10 cellular contexts compared by ENCODE assay signal in genomic region chr11:66048525-66049313, GRCh38. TPM values are rescaled to one million over a fixed set of nuclear protein-coding genes. Genes with fewer than 3 reads are reported as not detected.
DNase-seq lines count a peak whose midpoint lies in the region; ATAC-seq lines count a peak whose summit lies in the region.
"Had no signal": no experiment of that assay in that cellular context is flagged by ENCODE, and none has a peak within 500 bp of the region (broad histone marks: within the 10 kb centered on the region; RNA-seq: fewer than 3 reads in every experiment).

A gene with protein sequence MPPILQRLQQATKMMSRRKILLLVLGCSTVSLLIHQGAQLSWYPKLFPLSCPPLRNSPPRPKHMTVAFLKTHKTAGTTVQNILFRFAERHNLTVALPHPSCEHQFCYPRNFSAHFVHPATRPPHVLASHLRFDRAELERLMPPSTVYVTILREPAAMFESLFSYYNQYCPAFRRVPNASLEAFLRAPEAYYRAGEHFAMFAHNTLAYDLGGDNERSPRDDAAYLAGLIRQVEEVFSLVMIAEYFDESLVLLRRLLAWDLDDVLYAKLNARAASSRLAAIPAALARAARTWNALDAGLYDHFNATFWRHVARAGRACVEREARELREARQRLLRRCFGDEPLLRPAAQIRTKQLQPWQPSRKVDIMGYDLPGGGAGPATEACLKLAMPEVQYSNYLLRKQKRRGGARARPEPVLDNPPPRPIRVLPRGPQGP (minus strand): TSS chr11:66049161. CDS start chr11:66045415, 3,746 bp downstream.

- peaks cover 51% of the 10 kb centered on the region for H3K4me1 Mint-ChIP-seq in activated naive CD4-positive, alpha-beta T cell treated with anti-CD3 and anti-CD28 coated beads, Interleukin-2, amount 10 ng/mL, durations not matched to agents 7 days and 5 days
- peaks cover 37% of the 10 kb centered on the region for H3K4me1 Mint-ChIP-seq in activated naive CD8-positive, alpha-beta T cell (ENCODE audit: low read depth)

- peak; percentile 35 for DNase-seq in activated naive CD4-positive, alpha-beta T cell treated with anti-CD3 and anti-CD28 coated beads, Interleukin-2, amount 10 ng/mL, durations not matched to agents 7 days and 5 days
- DNase-seq in activated naive CD4-positive, alpha-beta T cell (lab: John Stamatoyannopoulos, UW) = no peak
- DNase-seq in iPS-NIHi7 (ENCODE audit: extremely low spot score) = peak; percentile 75
- no peak for DNase-seq in superior temporal gyrus (ENCODE audit: extremely low spot score)
- DNase-seq in medulla oblongata (ENCODE audit: extremely low spot score) = no peak
- DNase-seq: AML-193, NCI-H1048 had no signal

- no peaks in the 10 kb centered on the region for H3K27me3 ChIP-seq in thymus (ENCODE audit: control insufficient read depth, insufficient read depth)

- peak within 1 kb of the TSS; percentile 17 for H3K4me3 ChIP-seq in thymus (ENCODE audit: low read length)

- H3K9me3 ChIP-seq in thymus (ENCODE audit: control insufficient read depth) = no peaks in the 10 kb centered on the region

- 20% methylated on average over 40 of the region's 40 CpGs for WGBS in thymus

- H3K9me3 Mint-ChIP-seq in activated naive CD4-positive, alpha-beta T cell treated with anti-CD3 and anti-CD28 coated beads, Interleukin-2, amount 10 ng/mL, durations not matched to agents 7 days and 5 days = no peaks in the 10 kb centered on the region
- H3K9me3 Mint-ChIP-seq in activated naive CD8-positive, alpha-beta T cell (ENCODE audit: low read depth) = no peaks in the 10 kb centered on the region

- CTCF ChIA-PET in activated naive CD4-positive, alpha-beta T cell treated with anti-CD3 and anti-CD28 coated beads, Interleukin-2, amount 10 ng/mL, durations not matched to agents 7 days and 5 days (lab: Charles Lee) = interaction anchor here (0.7 kb wide), 1 partner anchor 87 kb away, joined by 3 read pairs; no protein-coding TSS in a partner anchor

- H3K4me3 Mint-ChIP-seq in activated naive CD4-positive, alpha-beta T cell treated with anti-CD3 and anti-CD28 coated beads, Interleukin-2, amount 10 ng/mL, durations not matched to agents 7 days and 5 days = no peak within 1 kb of the TSS
- H3K4me3 Mint-ChIP-seq in activated naive CD8-positive, alpha-beta T cell = peak within 1 kb of the TSS; percentile 32

- peaks cover 51% of the 10 kb centered on the region for H3K27me3 Mint-ChIP-seq in activated naive CD4-positive, alpha-beta T cell treated with anti-CD3 and anti-CD28 coated beads, Interleukin-2, amount 10 ng/mL, durations not matched to agents 7 days and 5 days
- H3K27me3 Mint-ChIP-seq in activated naive CD8-positive, alpha-beta T cell = peaks cover 2% of the 10 kb centered on the region

- no peak for ATAC-seq in HG03521 (IDR thresholded peaks at IDR 0.05; ENCODE audit: unreplicated experiment)

- peaks cover 15% of the 10 kb centered on the region for H3K36me3 Mint-ChIP-seq in activated naive CD4-positive, alpha-beta T cell treated with anti-CD3 and anti-CD28 coated beads, Interleukin-2, amount 10 ng/mL, durations not matched to agents 7 days and 5 days
- peaks cover 7% of the 10 kb centered on the region for H3K36me3 Mint-ChIP-seq in activated naive CD8-positive, alpha-beta T cell

- H3K27ac ChIP-seq in thymus (ENCODE audit: low read depth) = no peak within 1 kb of the TSS

- H3K27ac Mint-ChIP-seq in activated naive CD4-positive, alpha-beta T cell treated with anti-CD3 and anti-CD28 coated beads, Interleukin-2, amount 10 ng/mL, durations not matched to agents 7 days and 5 days = peak within 1 kb of the TSS; percentile 9
- peak within 1 kb of the TSS; percentile 68 for H3K27ac Mint-ChIP-seq in activated naive CD8-positive, alpha-beta T cell

- H3K36me3 ChIP-seq in thymus (ENCODE audit: control insufficient read depth, insufficient read depth) = no peaks in the 10 kb centered on the region

- peaks cover 14% of the 10 kb centered on the region for H3K4me1 ChIP-seq in thymus (ENCODE audit: control insufficient read depth, insufficient read depth, low read length)

RNA-seq across cellular contexts. Expression of the gene that starts here (rescaled TPM):
- 0.25 TPM for polyA plus RNA-seq in thymus

Comparison
In these comparisons a context has a peak if more than half of its experiments do, and no peak if none do; other contexts are left out.
1. DNase-seq: peak in activated naive CD4-positive, alpha-beta T cell treated with anti-CD3 and anti-CD28 coated beads, Interleukin-2, amount 10 ng/mL, durations not matched to agents 7 days and 5 days (single experiment) and iPS-NIHi7 (single experiment); none in activated naive CD4-positive, alpha-beta T cell (0 of 4), superior temporal gyrus (single experiment) and medulla oblongata (single experiment).